8 cellular contexts compared by ENCODE assay signal in the genomic region with DNA sequence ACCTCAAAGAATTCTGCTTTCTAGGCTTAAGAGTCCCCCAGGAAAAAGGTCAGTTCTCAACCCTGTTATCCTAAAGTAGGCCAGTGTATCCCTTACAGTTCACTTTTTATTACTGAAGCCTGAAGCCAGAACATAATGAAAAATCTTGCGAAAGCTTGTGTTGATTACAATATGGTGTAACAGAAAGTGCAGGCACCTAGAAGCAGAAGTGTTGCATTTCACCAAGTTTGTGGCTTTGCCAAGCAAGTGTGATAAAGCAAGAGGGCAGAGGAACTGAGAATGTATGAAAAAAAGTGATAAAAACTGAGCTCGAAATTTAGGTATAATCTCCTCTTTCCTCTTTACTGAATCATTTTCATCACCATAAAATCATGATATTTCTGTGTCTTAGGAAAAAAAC. TPM values are rescaled to one million over a fixed set of nuclear protein-coding genes. Genes with fewer than 3 reads are reported as not detected.
DNase-seq lines count a peak whose midpoint lies in the region; ATAC-seq and TF ChIP-seq lines count a peak whose summit lies in the region.

No MANE protein-coding gene starts in this region.

- H3K27ac ChIP-seq in colonic mucosa: no peak overlapping the region

- TF ChIP-seq CTCF in colonic mucosa (IDR thresholded peaks at IDR 0.05): no peak

- intact Hi-C loops in activated T-helper 2 cell treated with anti-CD3 and anti-CD28 coated beads, Interferon-gamma antibody, Interleukin-2, Interleukin-4, amounts not matched to agents 10 μg/mL and 5 μg/mL and 100 μg/mL, durations not matched to agents 14 hours and 24 hours and 36 hours (cut with micrococcal nuclease): no loop called here
- intact Hi-C loops in colonic mucosa (cut with DNase I): no loop called here

- no peak overlapping the region for H3K4me3 ChIP-seq in colonic mucosa

- no peaks in the 10 kb centered on the region for H3K4me1 ChIP-seq in colonic mucosa

- peak in 1 of 2 donors; percentile 26 for ATAC-seq in activated T-cell treated with anti-CD3 and anti-CD28 coated beads, Interleukin-2, amount 50 U/mL, for 72 hours (replicated peaks in 1 of 2)
- ATAC-seq in HG03039 (IDR thresholded peaks at IDR 0.05; ENCODE audit: unreplicated experiment) (peak; percentile 41), T-helper 17 cell (no peak)
- ATAC-seq in stimulated activated effector memory CD8-positive, alpha-beta T cell treated with anti-CD3 and anti-CD28 coated beads, Interleukin-12 subunit alpha, Interleukin-12 subunit beta, amount 100 ng/mL, for 72 hours: peak; percentile 73

- H3K27me3 ChIP-seq in colonic mucosa: no peaks in the 10 kb centered on the region

- peaks cover 2% of the 10 kb centered on the region in 2 donors for H3K9me3 Mint-ChIP-seq in activated T-cell treated with anti-CD3 and anti-CD28 coated beads, Interleukin-2, amount 50 U/mL, for 72 hours
- H3K9me3 Mint-ChIP-seq in stimulated activated effector memory CD8-positive, alpha-beta T cell treated with anti-CD3 and anti-CD28 coated beads, Interleukin-12 subunit alpha, Interleukin-12 subunit beta, amount 100 ng/mL, for 72 hours: no peaks in the 10 kb centered on the region
- peaks cover 12% of the 10 kb centered on the region for H3K9me3 Mint-ChIP-seq in activated T-helper 2 cell treated with anti-CD3 and anti-CD28 coated beads, Interferon-gamma antibody, Interleukin-2, Interleukin-4, amounts not matched to agents 10 μg/mL and 5 μg/mL and 100 μg/mL, durations not matched to agents 14 hours and 24 hours and 36 hours

- H3K4me1 Mint-ChIP-seq in activated T-cell treated with anti-CD3 and anti-CD28 coated beads, Interleukin-2, amount 50 U/mL, for 72 hours (ENCODE audit: low read depth): peaks cover 16% of the 10 kb centered on the region
- H3K4me1 Mint-ChIP-seq in T-helper 17 cell: peaks cover 31% of the 10 kb centered on the region
- peaks cover 37% of the 10 kb centered on the region for H3K4me1 Mint-ChIP-seq in stimulated activated effector memory CD8-positive, alpha-beta T cell treated with anti-CD3 and anti-CD28 coated beads, Interleukin-12 subunit alpha, Interleukin-12 subunit beta, amount 100 ng/mL, for 72 hours
- H3K4me1 Mint-ChIP-seq in activated T-helper 2 cell treated with anti-CD3 and anti-CD28 coated beads, Interferon-gamma antibody, Interleukin-2, Interleukin-4, amounts not matched to agents 10 μg/mL and 5 μg/mL and 100 μg/mL, durations not matched to agents 14 hours and 24 hours and 36 hours (ENCODE audit: low read depth): peaks cover 21% of the 10 kb centered on the region

- DNase-seq in activated T-cell treated with anti-CD3 and anti-CD28 coated beads, Interleukin-2, amount 50 U/mL, for 72 hours: no peak
- no peak for DNase-seq in activated T-cell treated with anti-CD3 and anti-CD28 coated beads, Interleukin-2, amount 50 U/mL, for 1 hour
- DNase-seq in T-helper 17 cell (no peak), colonic mucosa (no peak), NCI-H2171 treated with DMSO at 0.1 percent for 48 hours (lab: John Stamatoyannopoulos, UW) (no peak)
- DNase-seq in stimulated activated effector memory CD8-positive, alpha-beta T cell treated with anti-CD3 and anti-CD28 coated beads, Interleukin-12 subunit alpha, Interleukin-12 subunit beta, amount 100 ng/mL, for 72 hours (ENCODE audit: low spot score in 2 of 2): no peak
- no peak for DNase-seq in activated T-helper 2 cell treated with anti-CD3 and anti-CD28 coated beads, Interferon-gamma antibody, Interleukin-2, Interleukin-4, amounts not matched to agents 10 μg/mL and 5 μg/mL and 100 μg/mL, durations not matched to agents 14 hours and 24 hours and 36 hours (ENCODE audit: low spot score)

- H3K9ac ChIP-seq in colonic mucosa (ENCODE audit: low read depth in 2 of 2, low read length in 2 of 2): no peak overlapping the region

- no peaks in the 10 kb centered on the region for H3K9me3 ChIP-seq in T-helper 17 cell (ENCODE audit: control insufficient read depth, low read length, poor library complexity, severe bottlenecking)
- H3K9me3 ChIP-seq in colonic mucosa: no peaks in the 10 kb centered on the region

- H3K36me3 ChIP-seq in colonic mucosa: no peaks in the 10 kb centered on the region

- H3K27ac Mint-ChIP-seq in activated T-cell treated with anti-CD3 and anti-CD28 coated beads, Interleukin-2, amount 50 U/mL, for 72 hours: peak overlapping the region; percentile 20
- peak overlapping the region; percentile 12 for H3K27ac Mint-ChIP-seq in T-helper 17 cell
- H3K27ac Mint-ChIP-seq in stimulated activated effector memory CD8-positive, alpha-beta T cell treated with anti-CD3 and anti-CD28 coated beads, Interleukin-12 subunit alpha, Interleukin-12 subunit beta, amount 100 ng/mL, for 72 hours: peak overlapping the region; percentile 26
- no peak overlapping the region for H3K27ac Mint-ChIP-seq in activated T-helper 2 cell treated with anti-CD3 and anti-CD28 coated beads, Interferon-gamma antibody, Interleukin-2, Interleukin-4, amounts not matched to agents 10 μg/mL and 5 μg/mL and 100 μg/mL, durations not matched to agents 14 hours and 24 hours and 36 hours

- peaks cover 2 to 6% of the 10 kb centered on the region in 2 donors for H3K36me3 Mint-ChIP-seq in activated T-cell treated with anti-CD3 and anti-CD28 coated beads, Interleukin-2, amount 50 U/mL, for 72 hours (ENCODE audit: insufficient read depth in 2 of 2)
- no peaks in the 10 kb centered on the region for H3K36me3 Mint-ChIP-seq in T-helper 17 cell (ENCODE audit: low read depth)
- H3K36me3 Mint-ChIP-seq in stimulated activated effector memory CD8-positive, alpha-beta T cell treated with anti-CD3 and anti-CD28 coated beads, Interleukin-12 subunit alpha, Interleukin-12 subunit beta, amount 100 ng/mL, for 72 hours: peaks cover 6% of the 10 kb centered on the region
- peaks cover 7% of the 10 kb centered on the region for H3K36me3 Mint-ChIP-seq in activated T-helper 2 cell treated with anti-CD3 and anti-CD28 coated beads, Interferon-gamma antibody, Interleukin-2, Interleukin-4, amounts not matched to agents 10 μg/mL and 5 μg/mL and 100 μg/mL, durations not matched to agents 14 hours and 24 hours and 36 hours (ENCODE audit: low read depth)

- H3K27me3 Mint-ChIP-seq in activated T-cell treated with anti-CD3 and anti-CD28 coated beads, Interleukin-2, amount 50 U/mL, for 72 hours (ENCODE audit: low read depth): no peaks in the 10 kb centered on the region
- no peaks in the 10 kb centered on the region for H3K27me3 Mint-ChIP-seq in T-helper 17 cell
- no peaks in the 10 kb centered on the region for H3K27me3 Mint-ChIP-seq in activated T-helper 2 cell treated with anti-CD3 and anti-CD28 coated beads, Interferon-gamma antibody, Interleukin-2, Interleukin-4, amounts not matched to agents 10 μg/mL and 5 μg/mL and 100 μg/mL, durations not matched to agents 14 hours and 24 hours and 36 hours (ENCODE audit: low read depth)

- H3K4me3 Mint-ChIP-seq in activated T-cell treated with anti-CD3 and anti-CD28 coated beads, Interleukin-2, amount 50 U/mL, for 72 hours: peak overlapping the region in 1 of 2 donors; percentile 5
- peak overlapping the region; percentile 36 for H3K4me3 Mint-ChIP-seq in T-helper 17 cell
- H3K4me3 Mint-ChIP-seq in stimulated activated effector memory CD8-positive, alpha-beta T cell treated with anti-CD3 and anti-CD28 coated beads, Interleukin-12 subunit alpha, Interleukin-12 subunit beta, amount 100 ng/mL, for 72 hours: peak overlapping the region; percentile 26
- H3K4me3 Mint-ChIP-seq in activated T-helper 2 cell treated with anti-CD3 and anti-CD28 coated beads, Interferon-gamma antibody, Interleukin-2, Interleukin-4, amounts not matched to agents 10 μg/mL and 5 μg/mL and 100 μg/mL, durations not matched to agents 14 hours and 24 hours and 36 hours (ENCODE audit: low read depth): no peak overlapping the region

RNA-seq across cellular contexts. Expression of a gene that starts 26.2 kb away (rescaled TPM):
- total RNA-seq in activated T-cell treated with anti-CD3 and anti-CD28 coated beads, Interleukin-2, amount 50 U/mL, for 72 hours: 10 to 100 TPM; 52.3 to 58.2 TPM
- total RNA-seq in T-helper 17 cell (10 to 100 TPM; 51.8 to 62.4 TPM), colonic mucosa (10 to 100 TPM; 11.2 to 11.7 TPM)
- 26.5 and 28.1 TPM in 2 replicates for total RNA-seq in activated T-helper 2 cell treated with anti-CD3 and anti-CD28 coated beads, Interferon-gamma antibody, Interleukin-2, Interleukin-4, amounts not matched to agents 10 μg/mL and 5 μg/mL and 100 μg/mL, durations not matched to agents 14 hours and 24 hours and 36 hours
